12 cellular contexts compared by ENCODE assay signal in the genomic region with DNA sequence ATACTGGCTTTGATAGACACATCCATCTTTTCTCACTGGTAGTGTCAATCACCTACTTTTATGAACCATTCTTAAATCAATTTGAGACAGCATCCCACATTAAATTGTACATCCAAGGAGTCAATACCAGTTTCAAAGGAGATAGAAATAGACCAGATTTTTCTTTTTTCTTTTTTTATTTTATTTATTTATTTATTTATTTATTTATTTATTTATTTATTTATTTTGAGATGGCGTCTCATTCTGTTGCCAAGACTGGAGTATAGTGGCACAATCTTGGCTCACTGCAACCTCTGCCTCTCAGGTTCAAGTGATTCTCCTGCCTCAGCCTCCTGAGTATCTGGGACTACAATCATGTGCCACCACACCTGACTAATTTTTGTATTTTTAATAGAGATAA. TPM values are rescaled to one million over a fixed set of nuclear protein-coding genes. Genes with fewer than 3 reads are reported as not detected.
"Had no signal": no experiment of that assay in that cellular context is flagged by ENCODE, and none has a peak within 500 bp of the region (broad histone marks: within the 10 kb centered on the region; RNA-seq: fewer than 3 reads in every experiment).

No MANE protein-coding gene starts in this region.

RNA-seq across cellular contexts. Expression of gene LEUTX, which starts 16.8 kb away (rescaled TPM):
- total RNA-seq: activated B cell treated with CpG ODN at 0.5 μM for 24 hours; activated CD4-positive, alpha-beta memory T cell treated with anti-CD3 and anti-CD28 coated beads for 36 hours; activated CD4-positive, alpha-beta T cell treated with anti-CD3 and anti-CD28 coated beads for 36 hours; activated CD4-positive, alpha-beta T cell treated with anti-CD3 and anti-CD28 coated beads, Interleukin-2, amount 10 ng/mL, durations not matched to agents 24 days and 14 days; activated CD4-positive, alpha-beta T cell treated with anti-CD3 and anti-CD28 coated beads, Interleukin-2, amount 10 ng/mL, durations not matched to agents 7 days and 5 days; activated CD8-positive, alpha-beta memory T cell treated with anti-CD3 and anti-CD28 coated beads for 36 hours; activated CD8-positive, alpha-beta memory T cell treated with anti-CD3 and anti-CD28 coated beads, Interleukin-2, amount 10 ng/mL, durations not matched to agents 7 days and 5 days; activated CD8-positive, alpha-beta T cell treated with anti-CD3 and anti-CD28 coated beads for 36 hours; activated CD8-positive, alpha-beta T cell treated with anti-CD3 and anti-CD28 coated beads, Interleukin-2, amount 10 ng/mL, durations not matched to agents 7 days and 5 days; T-helper 1 cell treated with Interleukin-12 subunit alpha and Interleukin-12 subunit beta and Interleukin-4 antibody, amounts not matched to agents 30 ng/mL and 1 ng/mL, for 36 hours; T-helper 17 cell; T-helper 2 cell treated with Interferon-gamma antibody and Interleukin-4, amounts not matched to agents 100 ng/mL and 5 ng/mL, for 36 hours had no signal

RNA-seq across cellular contexts. Expression of gene CLC, which starts 24.0 kb away (rescaled TPM):
- total RNA-seq: activated B cell treated with CpG ODN at 0.5 μM for 24 hours; activated CD4-positive, alpha-beta T cell treated with anti-CD3 and anti-CD28 coated beads, Interleukin-2, amount 10 ng/mL, durations not matched to agents 7 days and 5 days; activated CD8-positive, alpha-beta memory T cell treated with anti-CD3 and anti-CD28 coated beads for 36 hours; activated CD8-positive, alpha-beta memory T cell treated with anti-CD3 and anti-CD28 coated beads, Interleukin-2, amount 10 ng/mL, durations not matched to agents 7 days and 5 days; activated CD8-positive, alpha-beta T cell treated with anti-CD3 and anti-CD28 coated beads for 36 hours; activated CD8-positive, alpha-beta T cell treated with anti-CD3 and anti-CD28 coated beads, Interleukin-2, amount 10 ng/mL, durations not matched to agents 7 days and 5 days had no signal

RNA-seq across cellular contexts. Expression of gene LGALS14, which starts 57.6 kb away (rescaled TPM):
- total RNA-seq: activated B cell treated with CpG ODN at 0.5 μM for 24 hours; activated CD4-positive, alpha-beta T cell treated with anti-CD3 and anti-CD28 coated beads, Interleukin-2, amount 10 ng/mL, durations not matched to agents 24 days and 14 days; activated CD4-positive, alpha-beta T cell treated with anti-CD3 and anti-CD28 coated beads, Interleukin-2, amount 10 ng/mL, durations not matched to agents 7 days and 5 days; activated CD8-positive, alpha-beta memory T cell treated with anti-CD3 and anti-CD28 coated beads for 36 hours; activated CD8-positive, alpha-beta T cell treated with anti-CD3 and anti-CD28 coated beads, Interleukin-2, amount 10 ng/mL, durations not matched to agents 7 days and 5 days; T-helper 17 cell; T-helper 2 cell treated with Interferon-gamma antibody and Interleukin-4, amounts not matched to agents 100 ng/mL and 5 ng/mL, for 36 hours had no signal
